In the genomic region with DNA sequence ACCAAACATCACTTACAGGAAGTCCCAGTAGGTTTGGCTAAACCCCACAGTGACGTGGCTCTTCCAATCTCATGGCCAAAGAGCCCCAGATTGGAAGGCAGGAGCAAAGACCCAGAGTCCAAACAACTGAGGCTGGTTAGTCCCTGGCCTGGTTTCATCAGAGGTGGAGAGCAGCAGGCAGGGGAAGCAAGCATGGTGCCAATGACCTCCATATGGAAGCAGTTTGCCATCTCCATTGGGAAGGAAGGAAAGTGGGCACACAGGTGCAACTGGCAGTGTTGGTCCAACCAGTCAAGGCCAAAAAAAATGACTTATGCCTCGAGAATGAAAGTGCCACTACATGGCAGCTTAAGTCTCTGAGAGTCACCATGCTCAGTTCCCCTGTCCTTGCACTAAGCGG, we compare ENCODE assay signal across 28 cellular contexts.
"Had no signal": no experiment of that assay in that cellular context is flagged by ENCODE, and none has a peak within 500 bp of the region (broad histone marks: within the 10 kb centered on the region; RNA-seq: fewer than 3 reads in every experiment).

No MANE protein-coding gene starts in this region.

- H3K27me3 Mint-ChIP-seq: activated CD4-positive, alpha-beta T cell treated with anti-CD3 and anti-CD28 coated beads for 36 hours; activated CD4-positive, alpha-beta T cell treated with anti-CD3 and anti-CD28 coated beads, Interleukin-2, amount 10 ng/mL, durations not matched to agents 24 days and 14 days had no signal

- H3K27ac Mint-ChIP-seq: activated CD4-positive, alpha-beta memory T cell treated with anti-CD3 and anti-CD28 coated beads for 36 hours; activated CD4-positive, alpha-beta T cell treated with anti-CD3 and anti-CD28 coated beads for 36 hours; activated CD4-positive, alpha-beta T cell treated with anti-CD3 and anti-CD28 coated beads, Interleukin-2, amount 10 ng/mL, durations not matched to agents 24 days and 14 days; activated CD8-positive, alpha-beta T cell treated with anti-CD3 and anti-CD28 coated beads, Interleukin-2, amount 10 ng/mL, durations not matched to agents 7 days and 5 days; activated naive CD4-positive, alpha-beta T cell treated with anti-CD3 and anti-CD28 coated beads for 36 hours; activated naive CD4-positive, alpha-beta T cell treated with anti-CD3 and anti-CD28 coated beads, Interleukin-2, amount 50 U/mL, for 24 hours; activated naive CD8-positive, alpha-beta T cell treated with anti-CD3 and anti-CD28 coated beads for 36 hours; activated naive CD8-positive, alpha-beta T cell treated with anti-CD3 and anti-CD28 coated beads, Interleukin-2, amount 50 U/mL, for 24 hours; activated T-helper 17 cell treated with anti-CD3 and anti-CD28 coated beads, Interleukin-2, amount 50 U/mL, for 72 hours; effector memory CD8-positive, alpha-beta T cell had no signal

- DNase-seq: activated CD4-positive, alpha-beta memory T cell treated with anti-CD3 and anti-CD28 coated beads for 36 hours; activated CD4-positive, alpha-beta T cell treated with anti-CD3 and anti-CD28 coated beads for 36 hours; activated CD4-positive, alpha-beta T cell treated with anti-CD3 and anti-CD28 coated beads, Interleukin-2, amount 10 ng/mL, durations not matched to agents 24 days and 14 days; activated CD4-positive, CD25-positive, alpha-beta regulatory T cell; activated CD4-positive, CD25-positive, alpha-beta regulatory T cell treated with anti-CD3 and anti-CD28 coated beads, Interleukin-2, amount 50 U/mL, for 72 hours; activated CD8-positive, alpha-beta memory T cell treated with anti-CD3 and anti-CD28 coated beads, Interleukin-2, amount 50 U/mL, for 48 hours; activated CD8-positive, alpha-beta T cell treated with anti-CD3 and anti-CD28 coated beads, Interleukin-2, amount 10 ng/mL, durations not matched to agents 7 days and 5 days; activated effector memory CD4-positive, alpha-beta T cell treated with Interleukin-2 at 50 U/mL for 16 hours; activated naive CD4-positive, alpha-beta T cell treated with anti-CD3 and anti-CD28 coated beads for 36 hours; activated naive CD8-positive, alpha-beta T cell treated with anti-CD3 and anti-CD28 coated beads for 36 hours; activated naive CD8-positive, alpha-beta T cell treated with anti-CD3 and anti-CD28 coated beads, Interleukin-2, amount 50 U/mL, for 24 hours; activated T-cell treated with anti-CD3 and anti-CD28 coated beads, Interleukin-2, amount 50 U/mL, for 4 hours; adrenal gland; amygdala; brain microvascular endothelial cell; colonic mucosa; dermis blood vessel endothelial cell; effector CD4-positive, alpha-beta T cell; effector memory CD8-positive, alpha-beta T cell; foreskin keratinocyte; gastrocnemius medialis; glutamatergic neuron; heart left ventricle; T-helper 2 cell had no signal

- H3K9me3 Mint-ChIP-seq: activated CD4-positive, alpha-beta memory T cell treated with anti-CD3 and anti-CD28 coated beads for 36 hours; activated CD4-positive, alpha-beta T cell treated with anti-CD3 and anti-CD28 coated beads, Interleukin-2, amount 10 ng/mL, durations not matched to agents 24 days and 14 days; activated naive CD4-positive, alpha-beta T cell treated with anti-CD3 and anti-CD28 coated beads for 36 hours; activated naive CD4-positive, alpha-beta T cell treated with anti-CD3 and anti-CD28 coated beads, Interleukin-2, amount 50 U/mL, for 24 hours; activated naive CD8-positive, alpha-beta T cell treated with anti-CD3 and anti-CD28 coated beads for 36 hours; activated naive CD8-positive, alpha-beta T cell treated with anti-CD3 and anti-CD28 coated beads, Interleukin-2, amount 50 U/mL, for 24 hours; activated T-cell treated with anti-CD3 and anti-CD28 coated beads, Interleukin-2, amount 50 U/mL, for 4 hours; activated T-helper 17 cell treated with anti-CD3 and anti-CD28 coated beads, Interleukin-2, amount 50 U/mL, for 72 hours; central memory CD8-positive, alpha-beta T cell had no signal

- H3K36me3 ChIP-seq: adrenal gland, brain microvascular endothelial cell, colonic mucosa, gastrocnemius medialis, heart left ventricle had no signal

- H3K4me1 Mint-ChIP-seq: activated CD4-positive, alpha-beta T cell treated with anti-CD3 and anti-CD28 coated beads for 36 hours; activated CD4-positive, alpha-beta T cell treated with anti-CD3 and anti-CD28 coated beads, Interleukin-2, amount 10 ng/mL, durations not matched to agents 24 days and 14 days; activated naive CD4-positive, alpha-beta T cell treated with anti-CD3 and anti-CD28 coated beads, Interleukin-2, amount 50 U/mL, for 24 hours; activated naive CD8-positive, alpha-beta T cell treated with anti-CD3 and anti-CD28 coated beads for 36 hours; activated naive CD8-positive, alpha-beta T cell treated with anti-CD3 and anti-CD28 coated beads, Interleukin-2, amount 50 U/mL, for 24 hours; activated T-helper 17 cell treated with anti-CD3 and anti-CD28 coated beads, Interleukin-2, amount 50 U/mL, for 72 hours; central memory CD8-positive, alpha-beta T cell had no signal

- H3K27ac ChIP-seq: adrenal gland, brain microvascular endothelial cell, colonic mucosa, foreskin keratinocyte, gastrocnemius medialis, heart left ventricle had no signal

- ATAC-seq: activated CD4-positive, alpha-beta T cell treated with anti-CD3 and anti-CD28 coated beads for 36 hours; activated CD8-positive, alpha-beta T cell treated with anti-CD3 and anti-CD28 coated beads, Interleukin-2, amount 10 ng/mL, durations not matched to agents 7 days and 5 days; activated naive CD8-positive, alpha-beta T cell treated with anti-CD3 and anti-CD28 coated beads, Interleukin-2, amount 50 U/mL, for 24 hours; activated T-cell treated with anti-CD3 and anti-CD28 coated beads, Interleukin-2, amount 50 U/mL, for 4 hours; activated T-helper 17 cell treated with anti-CD3 and anti-CD28 coated beads, Interleukin-2, amount 50 U/mL, for 72 hours; effector memory CD8-positive, alpha-beta T cell; esophagus mucosa; foreskin keratinocyte; gastrocnemius medialis; heart left ventricle had no signal

- H3K4me3 ChIP-seq: adrenal gland, colonic mucosa, gastrocnemius medialis, heart left ventricle had no signal

- H3K27me3 ChIP-seq: adrenal gland, brain microvascular endothelial cell, colonic mucosa, foreskin keratinocyte, gastrocnemius medialis, heart left ventricle had no signal

- H3K36me3 Mint-ChIP-seq: activated CD4-positive, alpha-beta memory T cell treated with anti-CD3 and anti-CD28 coated beads for 36 hours; activated naive CD4-positive, alpha-beta T cell treated with anti-CD3 and anti-CD28 coated beads, Interleukin-2, amount 50 U/mL, for 24 hours; activated naive CD8-positive, alpha-beta T cell treated with anti-CD3 and anti-CD28 coated beads for 36 hours had no signal

- H3K9me3 ChIP-seq: adrenal gland, colonic mucosa, gastrocnemius medialis, heart left ventricle had no signal

- H3K4me1 ChIP-seq: adrenal gland, colonic mucosa, foreskin keratinocyte, gastrocnemius medialis had no signal

- H3K4me3 Mint-ChIP-seq: activated CD4-positive, alpha-beta memory T cell treated with anti-CD3 and anti-CD28 coated beads for 36 hours; activated CD4-positive, alpha-beta T cell treated with anti-CD3 and anti-CD28 coated beads for 36 hours; activated CD4-positive, alpha-beta T cell treated with anti-CD3 and anti-CD28 coated beads, Interleukin-2, amount 10 ng/mL, durations not matched to agents 24 days and 14 days; activated CD8-positive, alpha-beta T cell treated with anti-CD3 and anti-CD28 coated beads, Interleukin-2, amount 10 ng/mL, durations not matched to agents 7 days and 5 days; activated naive CD4-positive, alpha-beta T cell treated with anti-CD3 and anti-CD28 coated beads for 36 hours; activated naive CD4-positive, alpha-beta T cell treated with anti-CD3 and anti-CD28 coated beads, Interleukin-2, amount 50 U/mL, for 24 hours; activated naive CD8-positive, alpha-beta T cell treated with anti-CD3 and anti-CD28 coated beads for 36 hours; activated naive CD8-positive, alpha-beta T cell treated with anti-CD3 and anti-CD28 coated beads, Interleukin-2, amount 50 U/mL, for 24 hours; activated T-cell treated with anti-CD3 and anti-CD28 coated beads, Interleukin-2, amount 50 U/mL, for 4 hours; activated T-helper 17 cell treated with anti-CD3 and anti-CD28 coated beads, Interleukin-2, amount 50 U/mL, for 72 hours; central memory CD8-positive, alpha-beta T cell; effector memory CD8-positive, alpha-beta T cell had no signal
